Comparison of ENCODE assay signal across 13 cellular contexts in the genomic region with DNA sequence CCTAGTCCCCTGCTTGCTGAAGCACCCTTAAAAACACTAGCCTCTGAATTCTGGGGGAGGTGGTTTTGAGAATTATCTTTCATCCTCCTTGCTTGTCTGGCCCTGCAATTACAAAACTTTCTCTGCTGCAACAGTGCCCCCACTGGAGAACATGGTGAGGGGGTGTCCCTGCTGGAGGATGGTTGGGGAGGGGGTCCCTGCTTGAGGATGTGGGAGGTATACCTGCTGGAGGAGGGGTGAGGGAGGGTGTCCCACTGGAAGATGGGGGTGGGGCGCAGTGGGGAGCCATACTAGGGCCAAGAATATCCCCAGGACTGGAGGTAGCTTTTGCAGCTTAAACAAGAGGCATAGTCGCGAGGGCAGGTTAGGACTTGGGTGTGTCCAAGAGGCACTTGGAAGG. TPM values are rescaled to one million over a fixed set of nuclear protein-coding genes. Genes with fewer than 3 reads are reported as not detected.
DNase-seq lines count a peak whose midpoint lies in the region; ATAC-seq and TF ChIP-seq lines count a peak whose summit lies in the region.
"Had no signal": no experiment of that assay in that cellular context is flagged by ENCODE, and none has a peak within 500 bp of the region (broad histone marks: within the 10 kb centered on the region; RNA-seq: fewer than 3 reads in every experiment).

No MANE protein-coding gene starts in this region.

- no peak overlapping the region for H3K4me2 ChIP-seq in OCI-LY7 (ENCODE audit: low read length)

- H3K27ac ChIP-seq in left ventricle myocardium inferior (replicated peaks) = no peak overlapping the region
- H3K27ac ChIP-seq in heart right ventricle = peak overlapping the region in 2 of 10 donors; percentile 9 to 95
- H3K27ac ChIP-seq in OCI-LY7 (ENCODE audit: low read depth, low read length, poor library complexity, severe bottlenecking) = peak overlapping the region; percentile 31
- H3K27ac ChIP-seq in esophagus squamous epithelium = peak overlapping the region in 3 of 4 donors; percentile 14 to 57 (median 29)
- H3K27ac ChIP-seq in upper lobe of right lung = peak overlapping the region; percentile 42

- intact Hi-C loops in left ventricle myocardium inferior (cut with micrococcal nuclease) (no loop called here), heart right ventricle (cut with DNase I) (loop anchor here in 1 of 10 donors (5.0 kb wide), 1 partner anchor 37 kb away; a partner anchor contains a TSS), OCI-LY7 (cut with micrococcal nuclease; ENCODE audit: unreplicated experiment) (loop anchor here (10.0 kb wide), 1 partner anchor 71 kb away; no protein-coding TSS in a partner anchor), esophagus squamous epithelium (cut with DNase I) (no loop called here), upper lobe of right lung (cut with DNase I) (no loop called here)

- 89 to 93% methylated on average over 3 of the region's 3 CpGs for WGBS in heart right ventricle, 2 donors
- 60 to 72% methylated on average over 3 of the region's 3 CpGs for WGBS in esophagus squamous epithelium, 2 donors

- H3K36me3 ChIP-seq in left ventricle myocardium inferior = peaks cover 2% of the 10 kb centered on the region
- H3K36me3 ChIP-seq in heart right ventricle = peaks cover 0 to 3% (median 2%) of the 10 kb centered on the region in 9 donors
- H3K36me3 ChIP-seq in OCI-LY7 (ENCODE audit: insufficient read depth, low read length) = peaks cover 10% of the 10 kb centered on the region
- H3K36me3 ChIP-seq in esophagus squamous epithelium = peaks cover under 1 to 3% (median 3%) of the 10 kb centered on the region in 3 donors
- H3K36me3 ChIP-seq in upper lobe of right lung = peaks cover 1% of the 10 kb centered on the region

- DNase-seq in left ventricle myocardium inferior = peak; percentile 10
- no peak for DNase-seq in heart right ventricle
- no peak for DNase-seq in OCI-LY7 (ENCODE audit: low spot score)
- no peak for DNase-seq in esophagus squamous epithelium (lab: John Stamatoyannopoulos, UW)
- no peak for DNase-seq in upper lobe of right lung
- no peak for DNase-seq in foreskin melanocyte
- no peak for DNase-seq in NCI-H82 (lab: John Stamatoyannopoulos, UW)
- DNase-seq: activated CD4-positive, alpha-beta T cell treated with anti-CD3 and anti-CD28 coated beads, Interleukin-2, amount 10 ng/mL, durations not matched to agents 7 days and 5 days; Karpas-422; NCI-H2107; T-cell had no signal

- CTCF ChIA-PET in OCI-LY7 (lab: Charles Lee; ENCODE audit: unreplicated experiment) = no interaction called here

- no peak for ATAC-seq in heart right ventricle
- no peak for ATAC-seq in upper lobe of right lung
- no peak for ATAC-seq in HG03354 (IDR thresholded peaks at IDR 0.05; ENCODE audit: poor library complexity, severe bottlenecking, unreplicated experiment)
- ATAC-seq: T-cell had no signal

- H4K20me1 ChIP-seq in OCI-LY7 (ENCODE audit: insufficient read depth, low read length) = no peaks in the 10 kb centered on the region; the same call in 1 of the 2 replicates

- H3K79me2 ChIP-seq in OCI-LY7 (ENCODE audit: insufficient read depth, low read depth, low read length) = peaks cover 16% of the 10 kb centered on the region; the same call in 1 of the 2 replicates

- peak overlapping the region; percentile 54; the same call in 1 of the 2 replicates for H2AFZ ChIP-seq in OCI-LY7 (ENCODE audit: low read length)

- H3K27me3 ChIP-seq in left ventricle myocardium inferior (ENCODE audit: low read depth) (no peaks in the 10 kb centered on the region), heart right ventricle (no peaks in the 10 kb centered on the region), esophagus squamous epithelium (no peaks in the 10 kb centered on the region), upper lobe of right lung (no peaks in the 10 kb centered on the region)

- POLR2A ChIA-PET in OCI-LY7 (lab: Charles Lee) = interaction anchor here (0.6 to 2.8 kb wide), 5 partner anchors 10 to 40 kb away, joined by 3 to 11 read pairs (median 3); no protein-coding TSS in a partner anchor

- no TSS peak for BruUV-seq in OCI-LY7 (replicated peaks; lab: Mats Ljungman, UMichigan)

- H3K9me2 ChIP-seq in OCI-LY7 (ENCODE audit: insufficient read depth, low read length) = no peaks in the 10 kb centered on the region

- H3K4me3 ChIP-seq in left ventricle myocardium inferior (no peak overlapping the region), heart right ventricle (no peak overlapping the region), OCI-LY7 (ENCODE audit: low read depth, low read length, poor library complexity, severe bottlenecking) (no peak overlapping the region), esophagus squamous epithelium (no peak overlapping the region), upper lobe of right lung (no peak overlapping the region)

- TF ChIP-seq POLR2A in esophagus squamous epithelium (IDR thresholded peaks at IDR 0.05) = no peak

- no peaks in the 10 kb centered on the region for H3K9me3 ChIP-seq in left ventricle myocardium inferior (replicated peaks)
- no peaks in the 10 kb centered on the region for H3K9me3 ChIP-seq in heart right ventricle
- no peaks in the 10 kb centered on the region for H3K9me3 ChIP-seq in OCI-LY7 (ENCODE audit: low read length)
- no peaks in the 10 kb centered on the region for H3K9me3 ChIP-seq in esophagus squamous epithelium
- H3K9me3 ChIP-seq in upper lobe of right lung = no peaks in the 10 kb centered on the region

- peaks cover 35% of the 10 kb centered on the region for H3K4me1 ChIP-seq in left ventricle myocardium inferior
- H3K4me1 ChIP-seq in heart right ventricle = peaks cover 11 to 48% (median 36%) of the 10 kb centered on the region in 9 donors
- peaks cover 50% of the 10 kb centered on the region for H3K4me1 ChIP-seq in OCI-LY7 (ENCODE audit: insufficient read depth, low read length, poor library complexity, severe bottlenecking)
- peaks cover 0 to 70% (median 35%) of the 10 kb centered on the region in 3 donors for H3K4me1 ChIP-seq in esophagus squamous epithelium
- peaks cover 26% of the 10 kb centered on the region for H3K4me1 ChIP-seq in upper lobe of right lung

- no peak for TF ChIP-seq CTCF in left ventricle myocardium inferior (IDR thresholded peaks at IDR 0.05; ENCODE audit: borderline replicate concordance)
- no peak for TF ChIP-seq CTCF in heart right ventricle (IDR thresholded peaks at IDR 0.05)
- peak; percentile 84 for TF ChIP-seq CTCF in OCI-LY7 (conservative IDR thresholded peaks at IDR 0.05; ENCODE audit: low read length)
- TF ChIP-seq CTCF in esophagus squamous epithelium (IDR thresholded peaks at IDR 0.05) = peak in 1 of 6 experiments; percentile 11
- TF ChIP-seq CTCF in upper lobe of right lung (IDR thresholded peaks at IDR 0.05) = no peak

RNA-seq across cellular contexts. Expression of a gene that starts 3.2 kb away (rescaled TPM):
- total RNA-seq in left ventricle myocardium inferior (12.4 TPM), heart right ventricle (10 to 100 TPM; 10.9 to 28.4 (median 13.5) TPM), OCI-LY7 (2022) (87.9 and 99.3 TPM in 2 replicates), esophagus squamous epithelium (10 to 100 TPM; 24.1 to 45.9 (median 24.8) TPM), upper lobe of right lung (26.8 TPM)
- polyA plus RNA-seq in heart right ventricle = 10 to 100 TPM in 1 of 2 donors, 1 to 10 TPM in 1; 6.7 to 22.8 TPM
- 83.8 and 90.0 TPM in 2 replicates for total RNA-seq in OCI-LY7 (2014; rRNA removed; shearing (Covaris generic))

RNA-seq across cellular contexts. Expression of a gene that starts 18.6 kb away (rescaled TPM):
- 20.5 TPM for total RNA-seq in left ventricle myocardium inferior
- total RNA-seq in heart right ventricle = 10 to 100 TPM; 14.1 to 31.3 (median 21.6) TPM
- polyA plus RNA-seq in heart right ventricle = 10 to 100 TPM; 18.0 to 33.7 TPM
- 62.9 and 64.2 TPM in 2 replicates for total RNA-seq in OCI-LY7 (2014; rRNA removed; shearing (Covaris generic))
- 35.0 and 42.2 TPM in 2 replicates for total RNA-seq in OCI-LY7 (2022)
- total RNA-seq in esophagus squamous epithelium = 10 to 100 TPM in 2 of 4 donors, 1 to 10 TPM in 2; 4.6 to 83.9 (median 25.2) TPM
- 272 TPM for total RNA-seq in upper lobe of right lung
- total RNA-seq: Daoy had no signal

RNA-seq across cellular contexts. Expression of a gene that starts 20.2 kb away (rescaled TPM):
- total RNA-seq in left ventricle myocardium inferior = 671 TPM
- total RNA-seq in heart right ventricle = 1,000 to 10,000 TPM in 2 of 10 donors, 100 to 1,000 TPM in 8; 375 to 1,148 (median 557) TPM
- polyA plus RNA-seq in heart right ventricle = 1,000 to 10,000 TPM in 1 of 2 donors, 100 to 1,000 TPM in 1; 367 to 2,327 TPM
- total RNA-seq in OCI-LY7 (2014; rRNA removed; shearing (Covaris generic)) = 0.69 TPM in 1 of 2 replicates, not detected in the other
- total RNA-seq in OCI-LY7 (2022) = 0.80 and 1.1 TPM in 2 replicates
- 1 to 10 TPM in 2 of 4 donors, under 1 TPM in 1, not detected in 1; 0.57 to 1.6 (median 1.3) TPM for total RNA-seq in esophagus squamous epithelium
- 1.1 TPM for total RNA-seq in upper lobe of right lung
- total RNA-seq: Daoy had no signal

RNA-seq across cellular contexts. Expression of a gene that starts 37.8 kb away (rescaled TPM):
- total RNA-seq in left ventricle myocardium inferior (78.0 TPM), heart right ventricle (10 to 100 TPM; 64.4 to 92.0 (median 76.8) TPM), OCI-LY7 (2022) (261 and 271 TPM in 2 replicates), esophagus squamous epithelium (100 to 1,000 TPM in 1 of 4 donors, 10 to 100 TPM in 3; 71.2 to 164 (median 89.5) TPM), upper lobe of right lung (60.2 TPM)
- 100 to 1,000 TPM in 1 of 2 donors, 10 to 100 TPM in 1; 89.3 to 150 TPM for polyA plus RNA-seq in heart right ventricle
- total RNA-seq in OCI-LY7 (2014; rRNA removed; shearing (Covaris generic)) = 205 and 230 TPM in 2 replicates

RNA-seq across cellular contexts. Expression of a gene that starts 41.0 kb away (rescaled TPM):
- total RNA-seq in left ventricle myocardium inferior (33.1 TPM), heart right ventricle (10 to 100 TPM; 26.0 to 59.0 (median 35.4) TPM), OCI-LY7 (2022) (121 and 137 TPM in 2 replicates), esophagus squamous epithelium (100 to 1,000 TPM; 185 to 337 (median 225) TPM), upper lobe of right lung (93.7 TPM)
- 10 to 100 TPM; 34.8 to 74.3 TPM for polyA plus RNA-seq in heart right ventricle
- 124 and 133 TPM in 2 replicates for total RNA-seq in OCI-LY7 (2014; rRNA removed; shearing (Covaris generic))

Comparison
In these comparisons a context has a peak if more than half of its experiments do, and no peak if none do; other contexts are left out.
1. RNA of a gene that starts 20.2 kb away (total RNA-seq): 671 TPM in left ventricle myocardium inferior (single experiment) and 375 to 1,148 TPM in heart right ventricle; 0.57 to 1.6 TPM in esophagus squamous epithelium, 1.1 TPM in upper lobe of right lung (single experiment) and 0.69 to 1.1 TPM in OCI-LY7; every median in the first group is over 100 times any median in the second.